ENCODE assay signal across 18 cellular contexts in genomic region chrX:94051926-94052325, GRCh38.
DNase-seq lines count a peak whose midpoint lies in the region; ATAC-seq and TF ChIP-seq lines count a peak whose summit lies in the region.
"Had no signal": no experiment of that assay in that cellular context is flagged by ENCODE, and none has a peak within 500 bp of the region (broad histone marks: within the 10 kb centered on the region; RNA-seq: fewer than 3 reads in every experiment).

No MANE protein-coding gene starts in this region.

- peak overlapping the region; percentile 98 for H3K27ac Mint-ChIP-seq in WTC11

- DNase-seq in WTC11 (ENCODE audit: low spot score) (no peak), iPS DF 19.7 (ENCODE audit: low read depth, low spot score) (peak; percentile 15), mesendoderm (peak; percentile 86), colonic mucosa (no peak), NCI-H2107 treated with DMSO at 0.1 percent for 48 hours (lab: John Stamatoyannopoulos, UW; ENCODE audit: unreplicated experiment) (no peak), GM19238 (ENCODE audit: insufficient read length, low spot score) (no peak)
- DNase-seq: BE2C; CD4-positive, alpha-beta memory T cell; DND-41; GF-D8; GM23248; IMR-90; KBM-7 had no signal

- peaks cover 7% of the 10 kb centered on the region; the same call in 1 of the 2 replicates for H3K36me3 Mint-ChIP-seq in WTC11
- H3K36me3 Mint-ChIP-seq: CD4-positive, alpha-beta memory T cell had no signal

- no peak overlapping the region for H3K4me2 ChIP-seq in mesendoderm (ENCODE audit: low read length)
- H3K4me2 ChIP-seq: A549 had no signal

- intact Hi-C loops in colonic mucosa (cut with DNase I): no loop called here

- peaks cover 40% of the 10 kb centered on the region for H3K4me1 Mint-ChIP-seq in WTC11

- no peaks in the 10 kb centered on the region for H3K36me3 ChIP-seq in HUES48 (ENCODE audit: control insufficient read depth, insufficient read depth, low read length)
- no peaks in the 10 kb centered on the region for H3K36me3 ChIP-seq in mesendoderm (ENCODE audit: control insufficient read depth, insufficient read depth, low read length)
- H3K36me3 ChIP-seq in colonic mucosa: no peaks in the 10 kb centered on the region
- H3K36me3 ChIP-seq: BE2C, HAP-1 had no signal

- no peak overlapping the region for H3K4ac ChIP-seq in mesendoderm (ENCODE audit: low read depth, low read length)

- H3K27me3 Mint-ChIP-seq in WTC11 (ENCODE audit: low read depth): no peaks in the 10 kb centered on the region
- H3K27me3 Mint-ChIP-seq: CD4-positive, alpha-beta memory T cell had no signal

- no peak overlapping the region for H2BK5ac ChIP-seq in mesendoderm (ENCODE audit: low read length)

- H4K8ac ChIP-seq in mesendoderm (ENCODE audit: low read depth, low read length): no peak overlapping the region

- H3K23ac ChIP-seq in mesendoderm (ENCODE audit: low read length): no peak overlapping the region

- no peak overlapping the region for H3K18ac ChIP-seq in mesendoderm (ENCODE audit: low read length)

- H3K9ac ChIP-seq in HUES48 (ENCODE audit: low read depth, low read length) (peak overlapping the region; percentile 27), mesendoderm (ENCODE audit: low read length) (no peak overlapping the region), colonic mucosa (ENCODE audit: low read depth in 2 of 2, low read length in 2 of 2) (no peak overlapping the region)
- H3K9ac ChIP-seq: GM23248 had no signal

- H3K4me3 ChIP-seq in HUES48 (ENCODE audit: low read depth, low read length): no peak overlapping the region
- no peak overlapping the region for H3K4me3 ChIP-seq in mesendoderm (ENCODE audit: low read length)
- no peak overlapping the region for H3K4me3 ChIP-seq in colonic mucosa
- H3K4me3 ChIP-seq: A549, GM23248, HAP-1 had no signal

- no peaks in the 10 kb centered on the region for H3K9me3 ChIP-seq in HUES48 (ENCODE audit: control insufficient read depth, insufficient read depth, low read length)
- H3K9me3 ChIP-seq in colonic mucosa: no peaks in the 10 kb centered on the region
- H3K9me3 ChIP-seq: A549, BE2C, HAP-1 had no signal

- peak; percentile 82 for ATAC-seq in WTC11
- no peak for ATAC-seq in GM18502 (IDR thresholded peaks at IDR 0.05; ENCODE audit: poor library complexity, unreplicated experiment)
- ATAC-seq: A549 had no signal

- H2BK15ac ChIP-seq in mesendoderm (replicated peaks; ENCODE audit: low read depth): no peak overlapping the region

- H4K5ac ChIP-seq in mesendoderm (ENCODE audit: low read length): no peak overlapping the region

- TF ChIP-seq CTCF in WTC11 (IDR thresholded peaks at IDR 0.05) (no peak), colonic mucosa (IDR thresholded peaks at IDR 0.05) (no peak)

- H3K4me1 ChIP-seq in HUES48 (ENCODE audit: control insufficient read depth, insufficient read depth, low read length) (peaks cover 47% of the 10 kb centered on the region), mesendoderm (ENCODE audit: control insufficient read depth, low read depth, low read length) (no peaks in the 10 kb centered on the region), colonic mucosa (no peaks in the 10 kb centered on the region)
- H3K4me1 ChIP-seq: A549, BE2C had no signal

- H3K56ac ChIP-seq in mesendoderm (ENCODE audit: low read length): no peak overlapping the region

- H3K27ac ChIP-seq in HUES48 (ENCODE audit: low read depth, low read length) (peak overlapping the region; percentile 77), mesendoderm (ENCODE audit: low read depth, low read length) (no peak overlapping the region), colonic mucosa (no peak overlapping the region)
- H3K27ac ChIP-seq: A549, C4-2B, GM23248 had no signal

- H2AK5ac ChIP-seq in mesendoderm (ENCODE audit: low read length): no peak overlapping the region

- no peaks in the 10 kb centered on the region; the same call in 1 of the 2 replicates for H3K9me3 Mint-ChIP-seq in WTC11
- H3K9me3 Mint-ChIP-seq: CD4-positive, alpha-beta memory T cell had no signal

- no peak overlapping the region for H2BK120ac ChIP-seq in mesendoderm (ENCODE audit: low read depth, low read length)

- no peaks in the 10 kb centered on the region for H3K79me1 ChIP-seq in mesendoderm (ENCODE audit: low read length)

- no peaks in the 10 kb centered on the region for H3K27me3 ChIP-seq in HUES48 (ENCODE audit: control insufficient read depth, insufficient read depth, low read length)
- no peaks in the 10 kb centered on the region for H3K27me3 ChIP-seq in mesendoderm (ENCODE audit: insufficient read depth, low read length, poor library complexity)
- no peaks in the 10 kb centered on the region for H3K27me3 ChIP-seq in colonic mucosa
- H3K27me3 ChIP-seq: BE2C had no signal

- CTCF ChIA-PET in WTC11 (lab: Charles Lee): no interaction called here

- H3K79me2 ChIP-seq in mesendoderm (ENCODE audit: control insufficient read depth, insufficient read depth, low read length): no peaks in the 10 kb centered on the region

- no CpG with 5 or more reads among the region's 2 CpGs for WGBS in mesendoderm (ENCODE audit: extremely low coverage, insufficient coverage, low lambda C conversion rate)

- H3K4me3 Mint-ChIP-seq in WTC11: peak overlapping the region; percentile 4; the same call in 1 of the 2 replicates
- H3K4me3 Mint-ChIP-seq: CD4-positive, alpha-beta memory T cell had no signal

- POLR2A ChIA-PET in WTC11 (lab: Charles Lee): no interaction called here

TF ChIP-seq in WTC11, 78 proteins besides CTCF, POLR2A, EP300 and RAD21:
- TF ChIP-seq ESRRA (CRISPR knock-in tag; IDR thresholded peaks at IDR 0.05; ENCODE audit: borderline replicate concordance) (no peak), NR2C2 (CRISPR knock-in tag; IDR thresholded peaks at IDR 0.05) (no peak), ZNF671 (CRISPR knock-in tag; IDR thresholded peaks at IDR 0.05) (no peak)
- TF ChIP-seq, protein P1, sequence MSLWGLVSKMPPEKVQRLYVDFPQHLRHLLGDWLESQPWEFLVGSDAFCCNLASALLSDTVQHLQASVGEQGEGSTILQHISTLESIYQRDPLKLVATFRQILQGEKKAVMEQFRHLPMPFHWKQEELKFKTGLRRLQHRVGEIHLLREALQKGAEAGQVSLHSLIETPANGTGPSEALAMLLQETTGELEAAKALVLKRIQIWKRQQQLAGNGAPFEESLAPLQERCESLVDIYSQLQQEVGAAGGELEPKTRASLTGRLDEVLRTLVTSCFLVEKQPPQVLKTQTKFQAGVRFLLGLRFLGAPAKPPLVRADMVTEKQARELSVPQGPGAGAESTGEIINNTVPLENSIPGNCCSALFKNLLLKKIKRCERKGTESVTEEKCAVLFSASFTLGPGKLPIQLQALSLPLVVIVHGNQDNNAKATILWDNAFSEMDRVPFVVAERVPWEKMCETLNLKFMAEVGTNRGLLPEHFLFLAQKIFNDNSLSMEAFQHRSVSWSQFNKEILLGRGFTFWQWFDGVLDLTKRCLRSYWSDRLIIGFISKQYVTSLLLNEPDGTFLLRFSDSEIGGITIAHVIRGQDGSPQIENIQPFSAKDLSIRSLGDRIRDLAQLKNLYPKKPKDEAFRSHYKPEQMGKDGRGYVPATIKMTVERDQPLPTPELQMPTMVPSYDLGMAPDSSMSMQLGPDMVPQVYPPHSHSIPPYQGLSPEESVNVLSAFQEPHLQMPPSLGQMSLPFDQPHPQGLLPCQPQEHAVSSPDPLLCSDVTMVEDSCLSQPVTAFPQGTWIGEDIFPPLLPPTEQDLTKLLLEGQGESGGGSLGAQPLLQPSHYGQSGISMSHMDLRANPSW (CRISPR knock-in tag; conservative IDR thresholded peaks at IDR 0.05; ENCODE audit: low read depth): no peak

Comparison
In these comparisons a context has a peak if more than half of its experiments do, and no peak if none do; other contexts are left out.
1. DNase-seq: peak in iPS DF 19.7 (single experiment) and mesendoderm (single experiment); none in WTC11 (single experiment), colonic mucosa (single experiment), NCI-H2107 treated with DMSO at 0.1 percent for 48 hours (single experiment) and GM19238 (single experiment).